In genomic region chr17:36128411-36128978, GRCh38 we compare ENCODE assay signal across 12 cellular contexts. TPM values are rescaled to one million over a fixed set of nuclear protein-coding genes. Genes with fewer than 3 reads are reported as not detected.
"Had no signal": no experiment of that assay in that cellular context is flagged by ENCODE, and none has a peak within 500 bp of the region (broad histone marks: within the 10 kb centered on the region; RNA-seq: fewer than 3 reads in every experiment).

No MANE protein-coding gene starts in this region.

- DNase-seq: activated CD4-positive, alpha-beta T cell treated with anti-CD3 and anti-CD28 coated beads, Interleukin-2, amount 50 U/mL, for 4 hours; activated gamma-delta T cell; head of caudate nucleus; left ventricle myocardium superior; stimulated activated CD4-positive, alpha-beta T cell treated with anti-CD3 and anti-CD28 coated beads, Interleukin-4, amount 100 ng/mL, for 4 hours; stimulated activated naive CD4-positive, alpha-beta T cell; WERI-Rb-1 had no signal

- H3K36me3 ChIP-seq: cardiac muscle cell, WERI-Rb-1 had no signal

- H3K27ac ChIP-seq: cardiac muscle cell, WERI-Rb-1 had no signal

- FAIRE-seq: frontal cortex had no signal

- ATAC-seq: left ventricle myocardium superior, sciatic nerve had no signal

- H3K4me3 ChIP-seq: cardiac muscle cell had no signal

RNA-seq across cellular contexts. Expression of gene CCL4, which starts 24.9 kb away (rescaled TPM):
- total RNA-seq: cardiac muscle cell, kidney epithelial cell had no signal
- polyA plus RNA-seq: cardiac muscle cell had no signal

RNA-seq across cellular contexts. Expression of gene CCL3, which starts 38.6 kb away (rescaled TPM):
- total RNA-seq: cardiac muscle cell, left ventricle myocardium superior had no signal
- polyA plus RNA-seq: cardiac muscle cell had no signal

RNA-seq across cellular contexts. Expression of gene TBC1D3B, which starts 47.9 kb away (rescaled TPM):
- total RNA-seq: epithelial cell of proximal tubule, kidney epithelial cell had no signal
